In genomic region chr5:156155638-156156037, GRCh38 we compare ENCODE assay signal across 25 cellular contexts.
DNase-seq lines count a peak whose midpoint lies in the region; ATAC-seq and TF ChIP-seq lines count a peak whose summit lies in the region.
"Had no signal": no experiment of that assay in that cellular context is flagged by ENCODE, and none has a peak within 500 bp of the region (broad histone marks: within the 10 kb centered on the region; RNA-seq: fewer than 3 reads in every experiment).

No MANE protein-coding gene starts in this region.

- H3K4me2 ChIP-seq in IMR-90 (ENCODE audit: low read depth, low read length): no peak overlapping the region
- H3K4me2 ChIP-seq: BLaER1 treated with 17β-estradiol and CSF1 and Interleukin-3, amounts not matched to agents 10 nM and 100 nM had no signal

- H3K9ac ChIP-seq in IMR-90 (ENCODE audit: low read depth, low read length): no peak overlapping the region
- H3K9ac ChIP-seq in endocrine pancreas (ENCODE audit: control insufficient read depth, insufficient read depth, low read length): no peak overlapping the region
- H3K9ac ChIP-seq: BLaER1 treated with 17β-estradiol and CSF1 and Interleukin-3, amounts not matched to agents 10 nM and 100 nM had no signal

- H2BK5ac ChIP-seq in IMR-90 (ENCODE audit: low read depth, low read length, poor library complexity, severe bottlenecking): no peak overlapping the region

- TF ChIP-seq RAD21 in IMR-90 (IDR thresholded peaks at IDR 0.05; ENCODE audit: low read length): no peak

- CTCF ChIA-PET in Calu3 (lab: Charles Lee): no interaction called here
- CTCF ChIA-PET in IMR-90 (lab: Yijun Ruan, JAX): interaction anchor here (0.6 kb wide), 1 partner anchor 1321 kb away, joined by 5 read pairs; no protein-coding TSS in a partner anchor

- H3K4me3 ChIP-seq in IMR-90 (ENCODE audit: insufficient read depth, low read depth, low read length): no peak overlapping the region
- H3K4me3 ChIP-seq in endocrine pancreas (ENCODE audit: control insufficient read depth, insufficient read depth, low read length): peak overlapping the region; percentile 49
- H3K4me3 ChIP-seq: BLaER1 treated with 17β-estradiol and CSF1 and Interleukin-3, amounts not matched to agents 10 nM and 100 nM; skin epidermis had no signal

- no peak for TF ChIP-seq CTCF in Calu3 (IDR thresholded peaks at IDR 0.05; ENCODE audit: unreplicated experiment)
- TF ChIP-seq CTCF in IMR-90 (conservative IDR thresholded peaks at IDR 0.05; ENCODE audit: low read depth, low read length): no peak
- no peak for TF ChIP-seq CTCF in nephron (IDR thresholded peaks at IDR 0.05; ENCODE audit: unreplicated experiment in 3 of 3)

- H2BK20ac ChIP-seq in IMR-90 (ENCODE audit: low read depth, low read length): peak overlapping the region; percentile 26; the same call in 1 of the 2 replicates

- intact Hi-C loops in Calu3 (cut with micrococcal nuclease; ENCODE audit: unreplicated experiment): no loop called here
- intact Hi-C loops in IMR-90 (cut with micrococcal nuclease): no loop called here

- no TSS peak for BruUV-seq in Calu3 (replicated peaks; lab: Mats Ljungman, UMichigan)
- no TSS peak for BruUV-seq in IMR-90 (replicated peaks; lab: Mats Ljungman, UMichigan)

- no peak overlapping the region for H2BK15ac ChIP-seq in IMR-90 (ENCODE audit: low read depth, low read length)

- H4K91ac ChIP-seq in IMR-90 (ENCODE audit: insufficient read depth, low read depth, low read length): no peak overlapping the region

- H3K27ac Mint-ChIP-seq in Calu3 (ENCODE audit: unreplicated experiment): no peak overlapping the region
- H3K27ac Mint-ChIP-seq in nephron: peak overlapping the region; percentile 62 to 82 (median 74)
- H3K27ac Mint-ChIP-seq in activated T-helper 17 cell treated with anti-CD3 and anti-CD28 coated beads, Interleukin-2, amount 50 U/mL, for 72 hours: no peak overlapping the region
- H3K27ac Mint-ChIP-seq: activated T-cell treated with anti-CD3 and anti-CD28 coated beads, Interleukin-2, amount 50 U/mL, for 24 hours; brain had no signal

- no peak for TF ChIP-seq POLR2A in IMR-90 (IDR thresholded peaks at IDR 0.05; ENCODE audit: low read depth, low read length)

- no peak overlapping the region for H3K18ac ChIP-seq in IMR-90 (ENCODE audit: low read depth, low read length)

- no peak overlapping the region for H3K23ac ChIP-seq in IMR-90 (ENCODE audit: low read depth, low read length)

- peak; percentile 54 for DNase-seq in Calu3
- DNase-seq in IMR-90: no peak
- no peak for DNase-seq in DMS153 (lab: John Stamatoyannopoulos, UW)
- DNase-seq: activated CD4-positive, alpha-beta T cell treated with anti-CD3 and anti-CD28 coated beads for 48 hours; activated T-cell treated with anti-CD3 and anti-CD28 coated beads, Interleukin-2, amount 50 U/mL, for 24 hours; effector memory CD4-positive, alpha-beta T cell; foreskin keratinocyte; hypothalamus; islet precursor cell; Kasumi-1; NCI-H1694 treated with DMSO at 0.1 percent for 48 hours; NCI-H226; NCI-H774; occipital lobe; OCI-M1; stimulated activated CD4-positive, alpha-beta T cell treated with anti-CD3 and anti-CD28 coated beads, Interleukin-1b, Interleukin-23, amount 100 ng/mL, for 48 hours had no signal

- H2AFZ ChIP-seq in IMR-90 (replicated peaks; ENCODE audit: low read length, poor library complexity): no peak overlapping the region

- H3K27me3 ChIP-seq in IMR-90 (ENCODE audit: control insufficient read depth, insufficient read depth, low read length) (no peaks in the 10 kb centered on the region), endocrine pancreas (ENCODE audit: control insufficient read depth, insufficient read depth, low read length) (no peaks in the 10 kb centered on the region)
- H3K27me3 ChIP-seq: BLaER1 treated with 17β-estradiol and CSF1 and Interleukin-3, amounts not matched to agents 10 nM and 100 nM; foreskin keratinocyte had no signal

- H3K27me3 Mint-ChIP-seq in Calu3 (ENCODE audit: unreplicated experiment) (no peaks in the 10 kb centered on the region), nephron (ENCODE audit: low read depth) (no peaks in the 10 kb centered on the region)
- peaks cover 3% of the 10 kb centered on the region for H3K27me3 Mint-ChIP-seq in activated T-helper 17 cell treated with anti-CD3 and anti-CD28 coated beads, Interleukin-2, amount 50 U/mL, for 72 hours
- H3K27me3 Mint-ChIP-seq: activated T-cell treated with anti-CD3 and anti-CD28 coated beads, Interleukin-2, amount 50 U/mL, for 24 hours had no signal

- no peak overlapping the region for H3K56ac ChIP-seq in IMR-90 (ENCODE audit: extremely low read depth, insufficient read depth, low read length)

- H3K9me3 Mint-ChIP-seq in Calu3 (ENCODE audit: low read depth, unreplicated experiment) (peaks cover 2% of the 10 kb centered on the region), nephron (no peaks in the 10 kb centered on the region)
- no peaks in the 10 kb centered on the region for H3K9me3 Mint-ChIP-seq in activated T-helper 17 cell treated with anti-CD3 and anti-CD28 coated beads, Interleukin-2, amount 50 U/mL, for 72 hours
- H3K9me3 Mint-ChIP-seq: activated T-cell treated with anti-CD3 and anti-CD28 coated beads, Interleukin-2, amount 50 U/mL, for 24 hours; brain had no signal

- no peaks in the 10 kb centered on the region for H4K20me1 ChIP-seq in IMR-90 (ENCODE audit: insufficient read depth, low read length)
- H4K20me1 ChIP-seq: BLaER1 treated with 17β-estradiol and CSF1 and Interleukin-3, amounts not matched to agents 10 nM and 100 nM had no signal

- H3K4me3 Mint-ChIP-seq in Calu3 (ENCODE audit: low read depth, unreplicated experiment): no peak overlapping the region
- no peak overlapping the region for H3K4me3 Mint-ChIP-seq in nephron
- H3K4me3 Mint-ChIP-seq in activated T-helper 17 cell treated with anti-CD3 and anti-CD28 coated beads, Interleukin-2, amount 50 U/mL, for 72 hours: no peak overlapping the region
- H3K4me3 Mint-ChIP-seq: activated T-cell treated with anti-CD3 and anti-CD28 coated beads, Interleukin-2, amount 50 U/mL, for 24 hours; brain had no signal

- H2BK120ac ChIP-seq in IMR-90 (ENCODE audit: low read depth, low read length): no peak overlapping the region

- no peaks in the 10 kb centered on the region for H3K4me1 Mint-ChIP-seq in Calu3 (ENCODE audit: low read depth, unreplicated experiment)
- H3K4me1 Mint-ChIP-seq in nephron: peaks cover 7% of the 10 kb centered on the region
- no peaks in the 10 kb centered on the region for H3K4me1 Mint-ChIP-seq in activated T-helper 17 cell treated with anti-CD3 and anti-CD28 coated beads, Interleukin-2, amount 50 U/mL, for 72 hours
- H3K4me1 Mint-ChIP-seq: brain had no signal

- H2AK9ac ChIP-seq in IMR-90 (replicated peaks; ENCODE audit: low read depth, low read length, poor library complexity): no peak overlapping the region

- H3K9me3 ChIP-seq in IMR-90 (ENCODE audit: control insufficient read depth, insufficient read depth, low read length) (no peaks in the 10 kb centered on the region), endocrine pancreas (ENCODE audit: control insufficient read depth, low read length) (no peaks in the 10 kb centered on the region)
- H3K9me3 ChIP-seq: BLaER1 treated with 17β-estradiol and CSF1 and Interleukin-3, amounts not matched to agents 10 nM and 100 nM; Caco-2 had no signal

- H3K14ac ChIP-seq in IMR-90 (replicated peaks; ENCODE audit: low read depth, low read length): no peak overlapping the region

- no peaks in the 10 kb centered on the region for H3K4me1 ChIP-seq in IMR-90 (ENCODE audit: control insufficient read depth, insufficient read depth, low read length)
- peaks cover 11% of the 10 kb centered on the region for H3K4me1 ChIP-seq in endocrine pancreas (ENCODE audit: control insufficient read depth, insufficient read depth, low read length)
- H3K4me1 ChIP-seq: BLaER1 treated with 17β-estradiol and CSF1 and Interleukin-3, amounts not matched to agents 10 nM and 100 nM; Caco-2; foreskin keratinocyte had no signal

- no peaks in the 10 kb centered on the region for H3K79me1 ChIP-seq in IMR-90 (ENCODE audit: low read depth in 1 of 2, low read length in 2 of 2)

- H3K36me3 Mint-ChIP-seq in Calu3 (ENCODE audit: insufficient read depth, unreplicated experiment) (no peaks in the 10 kb centered on the region), nephron (ENCODE audit: low read depth) (no peaks in the 10 kb centered on the region)
- no peaks in the 10 kb centered on the region for H3K36me3 Mint-ChIP-seq in activated T-helper 17 cell treated with anti-CD3 and anti-CD28 coated beads, Interleukin-2, amount 50 U/mL, for 72 hours (ENCODE audit: low read depth)
- H3K36me3 Mint-ChIP-seq: brain had no signal

- no peaks in the 10 kb centered on the region for H3K36me3 ChIP-seq in IMR-90 (ENCODE audit: control insufficient read depth, insufficient read depth, low read length)
- H3K36me3 ChIP-seq in endocrine pancreas (ENCODE audit: control insufficient read depth, insufficient read depth, low read length): no peaks in the 10 kb centered on the region
- H3K36me3 ChIP-seq: BLaER1 treated with 17β-estradiol and CSF1 and Interleukin-3, amounts not matched to agents 10 nM and 100 nM had no signal

- no peak overlapping the region for H3K27ac ChIP-seq in IMR-90 (ENCODE audit: insufficient read depth, low read length)
- H3K27ac ChIP-seq: BLaER1 treated with 17β-estradiol and CSF1 and Interleukin-3, amounts not matched to agents 10 nM and 100 nM; foreskin keratinocyte; skin epidermis had no signal

- WGBS in IMR-90 (ENCODE audit: extremely low coverage in 2 of 2, insufficient read length in 1 of 2), 2 experiments: 53% methylated on average over 2 of the region's 4 CpGs; no CpG with 5 or more reads in 1 of the 2 experiments

- H3K4ac ChIP-seq in IMR-90 (ENCODE audit: low read depth, low read length): no peak overlapping the region

- no peak overlapping the region for H4K8ac ChIP-seq in IMR-90 (ENCODE audit: low read depth in 2 of 2, low read length in 2 of 2)

- in situ Hi-C loops in IMR-90 (cut with MboI; ENCODE audit: low sequenced_read_pairs): no loop called here

- H2AK5ac ChIP-seq in IMR-90 (ENCODE audit: low read depth, low read length): no peak overlapping the region

- ATAC-seq in IMR-90 (ENCODE audit: low read depth): no peak
- ATAC-seq in activated T-helper 17 cell treated with anti-CD3 and anti-CD28 coated beads, Interleukin-2, amount 50 U/mL, for 72 hours (replicated peaks): no peak
- ATAC-seq in GM21619 (IDR thresholded peaks at IDR 0.05; ENCODE audit: unreplicated experiment): no peak
- ATAC-seq: esophagus mucosa, foreskin keratinocyte had no signal

- POLR2A ChIA-PET in IMR-90 (lab: Charles Lee; ENCODE audit: unreplicated experiment): no interaction called here

- H4K5ac ChIP-seq in IMR-90 (ENCODE audit: low read depth, low read length): 0 out of 2 replicates have a peak overlapping the region, but pooled peaks have one; percentile 26

- dilution Hi-C loops in IMR-90 (cut with HindIII; ENCODE audit: low sequenced_read_pairs, unreplicated experiment): no loop called here

- H3K9me1 ChIP-seq in IMR-90 (ENCODE audit: insufficient read depth, low read length): no peaks in the 10 kb centered on the region

Comparison
In these comparisons a context has a peak if more than half of its experiments do, and no peak if none do; other contexts are left out.
1. H3K27ac Mint-ChIP-seq: peak in nephron (3 of 3); none in Calu3 (single experiment) and activated T-helper 17 cell treated with anti-CD3 and anti-CD28 coated beads, Interleukin-2, amount 50 U/mL, for 72 hours (single experiment).